In the genomic region with DNA sequence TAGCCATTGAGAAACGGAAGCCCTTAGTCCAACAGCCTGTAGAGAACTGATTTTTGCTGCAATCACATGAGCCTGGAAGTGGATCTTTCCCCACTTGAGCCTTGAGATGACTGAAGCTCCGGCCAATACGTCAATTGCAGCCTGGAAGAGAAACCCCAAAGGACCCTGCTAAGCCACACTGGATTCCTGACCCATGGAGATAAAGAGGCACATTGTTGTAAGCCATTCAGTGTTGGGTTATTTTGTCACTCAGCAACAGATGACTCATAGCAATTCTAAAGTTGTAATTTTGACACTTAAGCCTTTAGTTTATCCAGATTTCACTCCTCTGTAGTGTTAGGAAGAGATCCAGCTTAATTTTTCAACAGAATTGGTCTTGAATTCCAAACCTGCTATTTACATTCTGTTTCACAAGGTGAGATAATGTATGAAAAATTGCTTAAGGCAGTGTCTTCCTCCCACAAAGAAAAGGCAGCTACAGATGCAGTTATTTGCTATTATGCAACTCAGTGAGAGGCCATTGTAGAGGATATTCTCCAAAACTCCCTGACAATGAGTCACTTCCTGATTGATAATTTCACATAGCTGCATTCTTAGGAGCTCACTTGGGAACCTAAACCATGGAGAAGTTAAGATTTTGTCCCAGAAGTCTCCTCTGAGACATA, we compare ENCODE assay signal across 1 cellular context.
TF ChIP-seq lines count a peak whose summit lies in the region.

No MANE protein-coding gene starts in this region.

TF ChIP-seq in K562, 482 proteins besides CTCF, POLR2A, EP300 and RAD21 (continued from another document):
- TF ChIP-seq FOSL1 (tag; conservative IDR thresholded peaks at IDR 0.05) = peak; percentile 79
